In genomic region chr3:113271189-113271588, GRCh38 we compare ENCODE assay signal across 19 cellular contexts. TPM values are rescaled to one million over a fixed set of nuclear protein-coding genes. Genes with fewer than 3 reads are reported as not detected.
A peak's percentile ranks its signal among the peaks of the same experiment; 100 is the strongest.
DNase-seq lines count a peak whose midpoint lies in the region; ATAC-seq, FAIRE-seq and TF ChIP-seq lines count a peak whose summit lies in the region.
"Had no signal": no experiment of that assay in that cellular context is flagged by ENCODE, and none has a peak within 500 bp of the region (broad histone marks: within the 10 kb centered on the region; RNA-seq: fewer than 3 reads in every experiment).

No MANE protein-coding gene starts in this region.

- no peak for TF ChIP-seq EP300 in suprapubic skin (IDR thresholded peaks at IDR 0.05)

- DNase-seq in NCI-H82 (lab: John Stamatoyannopoulos, UW) (peak; percentile 58), NCI-H82 treated with DMSO at 0.1 percent for 48 hours (lab: John Stamatoyannopoulos, UW; ENCODE audit: unreplicated experiment) (no peak), NCI-H510A treated with DMSO at 0.1 percent for 48 hours (lab: John Stamatoyannopoulos, UW) (peak; percentile 68), erythroblast (lab: John Stamatoyannopoulos, UW) (peak; percentile 2 to 8), suprapubic skin (ENCODE audit: low spot score in 2 of 2) (no peak), frontal cortex (ENCODE audit: low spot score in 2 of 2) (no peak), OCI-M1 (lab: John Stamatoyannopoulos, UW) (no peak)
- DNase-seq: activated CD4-positive, alpha-beta T cell treated with anti-CD3 and anti-CD28 coated beads for 1 hour; activated naive CD4-positive, alpha-beta T cell treated with Interleukin-2 at 50 U/mL for 16 hours; CD8-positive, alpha-beta T cell; GM23248; KG1; kidney glomerular epithelial cell; NCI-H187; SIG-M5 had no signal

- FAIRE-seq in frontal cortex (lab: Jason Lieb, UNC): no peak
- FAIRE-seq: GM12878 had no signal

- no peaks in the 10 kb centered on the region for H3K9me3 ChIP-seq in suprapubic skin
- H3K9me3 ChIP-seq: right atrium auricular region had no signal

- H3K36me3 ChIP-seq in suprapubic skin: peaks cover 77% of the 10 kb centered on the region
- H3K36me3 ChIP-seq: right atrium auricular region had no signal

- H3K4me1 ChIP-seq in suprapubic skin: peaks cover 55% of the 10 kb centered on the region

- TF ChIP-seq CTCF in suprapubic skin (IDR thresholded peaks at IDR 0.05): no peak

- H3K4me3 ChIP-seq in suprapubic skin: no peak overlapping the region
- H3K4me3 ChIP-seq: GM12878, GM23248, hepatocyte, right atrium auricular region had no signal

- peak overlapping the region; percentile 20 for H3K27ac ChIP-seq in suprapubic skin
- H3K27ac ChIP-seq: GM23248, hepatocyte, right atrium auricular region had no signal

- ATAC-seq in GM21381 (IDR thresholded peaks at IDR 0.05; ENCODE audit: unreplicated experiment): no peak
- ATAC-seq: CD8-positive, alpha-beta T cell; GM12878 had no signal

- no peaks in the 10 kb centered on the region for H3K27me3 ChIP-seq in suprapubic skin
- H3K27me3 ChIP-seq: hepatocyte, right atrium auricular region had no signal

- WGBS in suprapubic skin: 59% methylated on average over 9 of the region's 9 CpGs

- TF ChIP-seq POLR2A in erythroblast (IDR thresholded peaks at IDR 0.05; ENCODE audit: low read length): no peak
- TF ChIP-seq POLR2A in suprapubic skin (IDR thresholded peaks at IDR 0.05): no peak

RNA-seq across cellular contexts. Expression of gene BOC, which starts 59.8 kb away (rescaled TPM):
- 100 to 1,000 TPM in 2 of 4 donors, 10 to 100 TPM in 2; 75.6 to 159 (median 105) TPM for total RNA-seq in suprapubic skin
- total RNA-seq in frontal cortex: 3.3 TPM
- total RNA-seq: CD8-positive, alpha-beta T cell; GM12878 had no signal

Comparison
In these comparisons a context has a peak if more than half of its experiments do, and no peak if none do; other contexts are left out.
1. DNase-seq: peak in NCI-H82 (single experiment), NCI-H510A treated with DMSO at 0.1 percent for 48 hours (single experiment) and erythroblast (2 of 2); none in NCI-H82 treated with DMSO at 0.1 percent for 48 hours (single experiment), suprapubic skin (0 of 2), frontal cortex (0 of 2) and OCI-M1 (single experiment).
2. RNA of gene BOC, which starts 59.8 kb away (total RNA-seq): 75.6 to 159 TPM in suprapubic skin; 3.3 TPM in frontal cortex (single experiment); every median in the first group is over 10 times any median in the second.